Comparison of ENCODE assay signal across 19 cellular contexts in genomic region chr22:37929390-37929789, GRCh38. TPM values are rescaled to one million over a fixed set of nuclear protein-coding genes. Genes with fewer than 3 reads are reported as not detected.
DNase-seq lines count a peak whose midpoint lies in the region; ATAC-seq and TF ChIP-seq lines count a peak whose summit lies in the region.
"Had no signal": no experiment of that assay in that cellular context is flagged by ENCODE, and none has a peak within 500 bp of the region (broad histone marks: within the 10 kb centered on the region; RNA-seq: fewer than 3 reads in every experiment).

No MANE protein-coding gene starts in this region.

- H3K36me3 Mint-ChIP-seq in activated CD8-positive, alpha-beta T cell treated with anti-CD3 and anti-CD28 coated beads, Interleukin-2, amount 10 ng/mL, durations not matched to agents 7 days and 5 days (ENCODE audit: low read depth): peaks cover 7% of the 10 kb centered on the region
- H3K36me3 Mint-ChIP-seq in activated CD8-positive, alpha-beta T cell treated with anti-CD3 and anti-CD28 coated beads for 36 hours (ENCODE audit: low read depth): peaks cover 2% of the 10 kb centered on the region
- H3K36me3 Mint-ChIP-seq in T-cell: peaks cover 18% of the 10 kb centered on the region
- H3K36me3 Mint-ChIP-seq in natural killer cell treated with Interleukin-12 subunit alpha and Interleukin-12 subunit beta and Interleukin-15 and Interleukin-18, amount 100 ng/mL, for 72 hours: no peaks in the 10 kb centered on the region

- no peaks in the 10 kb centered on the region for H3K27me3 ChIP-seq in gastroesophageal sphincter
- no peaks in the 10 kb centered on the region for H3K27me3 ChIP-seq in stomach

- intact Hi-C loops in activated CD8-positive, alpha-beta T cell treated with anti-CD3 and anti-CD28 coated beads for 36 hours (cut with micrococcal nuclease): no loop called here
- intact Hi-C loops in stomach (cut with DNase I; ENCODE audit: low total_unique reads): no loop called here

- H3K36me3 ChIP-seq in gastroesophageal sphincter: peaks cover 0 to 86% of the 10 kb centered on the region in 2 donors
- H3K36me3 ChIP-seq in stomach: peaks cover 55 to 84% (median 81%) of the 10 kb centered on the region in 4 donors

- H3K27me3 Mint-ChIP-seq in activated CD8-positive, alpha-beta T cell treated with anti-CD3 and anti-CD28 coated beads, Interleukin-2, amount 10 ng/mL, durations not matched to agents 7 days and 5 days (ENCODE audit: low read depth): no peaks in the 10 kb centered on the region
- no peaks in the 10 kb centered on the region for H3K27me3 Mint-ChIP-seq in activated CD8-positive, alpha-beta T cell treated with anti-CD3 and anti-CD28 coated beads for 36 hours
- H3K27me3 Mint-ChIP-seq in T-cell: no peaks in the 10 kb centered on the region
- H3K27me3 Mint-ChIP-seq in natural killer cell treated with Interleukin-12 subunit alpha and Interleukin-12 subunit beta and Interleukin-15 and Interleukin-18, amount 100 ng/mL, for 72 hours: no peaks in the 10 kb centered on the region
- H3K27me3 Mint-ChIP-seq: IgD-negative memory B cell had no signal

- H3K4me3 Mint-ChIP-seq in activated CD8-positive, alpha-beta T cell treated with anti-CD3 and anti-CD28 coated beads, Interleukin-2, amount 10 ng/mL, durations not matched to agents 7 days and 5 days: no peak overlapping the region
- no peak overlapping the region for H3K4me3 Mint-ChIP-seq in activated CD8-positive, alpha-beta T cell treated with anti-CD3 and anti-CD28 coated beads for 36 hours
- no peak overlapping the region for H3K4me3 Mint-ChIP-seq in T-cell
- no peak overlapping the region for H3K4me3 Mint-ChIP-seq in natural killer cell treated with Interleukin-12 subunit alpha and Interleukin-12 subunit beta and Interleukin-15 and Interleukin-18, amount 100 ng/mL, for 72 hours
- H3K4me3 Mint-ChIP-seq: CD14-positive monocyte, IgD-negative memory B cell had no signal

- no peak for ATAC-seq in activated CD8-positive, alpha-beta T cell treated with anti-CD3 and anti-CD28 coated beads, Interleukin-2, amount 10 ng/mL, durations not matched to agents 7 days and 5 days
- ATAC-seq in activated CD8-positive, alpha-beta T cell treated with anti-CD3 and anti-CD28 coated beads for 36 hours: no peak
- ATAC-seq in gastroesophageal sphincter: no peak
- no peak for ATAC-seq in T-cell (replicated peaks in 1 of 4)
- ATAC-seq in natural killer cell treated with Interleukin-12 subunit alpha and Interleukin-12 subunit beta and Interleukin-15 and Interleukin-18, amount 100 ng/mL, for 72 hours: no peak
- ATAC-seq in GM21786 (IDR thresholded peaks at IDR 0.05; ENCODE audit: unreplicated experiment): no peak

- peak overlapping the region; percentile 60 for H3K27ac Mint-ChIP-seq in activated CD8-positive, alpha-beta T cell treated with anti-CD3 and anti-CD28 coated beads, Interleukin-2, amount 10 ng/mL, durations not matched to agents 7 days and 5 days
- H3K27ac Mint-ChIP-seq in activated CD8-positive, alpha-beta T cell treated with anti-CD3 and anti-CD28 coated beads for 36 hours: no peak overlapping the region
- no peak overlapping the region for H3K27ac Mint-ChIP-seq in T-cell
- no peak overlapping the region for H3K27ac Mint-ChIP-seq in natural killer cell treated with Interleukin-12 subunit alpha and Interleukin-12 subunit beta and Interleukin-15 and Interleukin-18, amount 100 ng/mL, for 72 hours

- H3K9me3 Mint-ChIP-seq in activated CD8-positive, alpha-beta T cell treated with anti-CD3 and anti-CD28 coated beads, Interleukin-2, amount 10 ng/mL, durations not matched to agents 7 days and 5 days (ENCODE audit: insufficient read depth): no peaks in the 10 kb centered on the region
- H3K9me3 Mint-ChIP-seq in activated CD8-positive, alpha-beta T cell treated with anti-CD3 and anti-CD28 coated beads for 36 hours: no peaks in the 10 kb centered on the region
- no peaks in the 10 kb centered on the region for H3K9me3 Mint-ChIP-seq in T-cell
- no peaks in the 10 kb centered on the region for H3K9me3 Mint-ChIP-seq in natural killer cell treated with Interleukin-12 subunit alpha and Interleukin-12 subunit beta and Interleukin-15 and Interleukin-18, amount 100 ng/mL, for 72 hours
- H3K9me3 Mint-ChIP-seq: CD14-positive monocyte, IgD-negative memory B cell had no signal

- TF ChIP-seq POLR2A in gastroesophageal sphincter (IDR thresholded peaks at IDR 0.05) (no peak), stomach (IDR thresholded peaks at IDR 0.05) (no peak)

- peak overlapping the region in 3 of 4 donors; percentile 78 to 83 (median 78) for H3K27ac ChIP-seq in gastroesophageal sphincter
- peak overlapping the region; percentile 59 to 83 (median 79) for H3K27ac ChIP-seq in stomach
- H3K27ac ChIP-seq: PC-9 had no signal

- no peak overlapping the region for H3K4me3 ChIP-seq in gastroesophageal sphincter
- no peak overlapping the region for H3K4me3 ChIP-seq in stomach
- H3K4me3 ChIP-seq: PC-9 had no signal

- TF ChIP-seq CTCF in activated CD8-positive, alpha-beta T cell treated with anti-CD3 and anti-CD28 coated beads for 36 hours (IDR thresholded peaks at IDR 0.05): no peak
- TF ChIP-seq CTCF in gastroesophageal sphincter (IDR thresholded peaks at IDR 0.05): no peak
- TF ChIP-seq CTCF in stomach (IDR thresholded peaks at IDR 0.05): no peak

- CTCF ChIA-PET in activated CD8-positive, alpha-beta T cell treated with anti-CD3 and anti-CD28 coated beads, Interleukin-2, amount 10 ng/mL, durations not matched to agents 7 days and 5 days (lab: Charles Lee): no interaction called here
- CTCF ChIA-PET in activated CD8-positive, alpha-beta T cell treated with anti-CD3 and anti-CD28 coated beads for 36 hours (lab: Charles Lee): interaction anchor here (1.2 kb wide), 1 partner anchor 112 kb away, joined by 3 read pairs; no protein-coding TSS in a partner anchor
- CTCF ChIA-PET in T-cell (lab: Charles Lee): interaction anchor here in 1 of 2 donors (0.6 kb wide), 1 partner anchor 16 kb away, joined by 4 read pairs; no protein-coding TSS in a partner anchor

- H3K9me3 ChIP-seq in gastroesophageal sphincter (no peaks in the 10 kb centered on the region), stomach (no peaks in the 10 kb centered on the region)

- TF ChIP-seq EP300 in gastroesophageal sphincter (IDR thresholded peaks at IDR 0.05) (no peak), stomach (IDR thresholded peaks at IDR 0.05) (no peak)

- WGBS in gastroesophageal sphincter (ENCODE audit: low coverage in 1 of 2), 2 donors: no CpG with 5 or more reads among the region's 5 CpGs
- WGBS in stomach, 5 donors: 40 to 63% (median 51%) methylated on average over 4 to 5 of the region's 5 CpGs; no CpG with 5 or more reads in 1 of the 5 donors

- POLR2A ChIA-PET in activated CD8-positive, alpha-beta T cell treated with anti-CD3 and anti-CD28 coated beads, Interleukin-2, amount 10 ng/mL, durations not matched to agents 7 days and 5 days (lab: Charles Lee): no interaction called here
- POLR2A ChIA-PET in activated CD8-positive, alpha-beta T cell treated with anti-CD3 and anti-CD28 coated beads for 36 hours (lab: Charles Lee): no interaction called here
- POLR2A ChIA-PET in T-cell (lab: Charles Lee): no interaction called here

- peaks cover 3 to 64% (median 9%) of the 10 kb centered on the region in 3 donors for H3K4me1 ChIP-seq in gastroesophageal sphincter
- peaks cover 67 to 92% (median 83%) of the 10 kb centered on the region in 4 donors for H3K4me1 ChIP-seq in stomach

- no peak for DNase-seq in activated CD8-positive, alpha-beta T cell treated with anti-CD3 and anti-CD28 coated beads, Interleukin-2, amount 10 ng/mL, durations not matched to agents 7 days and 5 days
- DNase-seq in activated CD8-positive, alpha-beta T cell treated with anti-CD3 and anti-CD28 coated beads for 36 hours: no peak
- DNase-seq in stomach: peak; percentile 88
- no peak for DNase-seq in T-cell
- no peak for DNase-seq in natural killer cell treated with Interleukin-12 subunit alpha and Interleukin-12 subunit beta and Interleukin-15 and Interleukin-18, amount 100 ng/mL, for 72 hours (ENCODE audit: low spot score)
- DNase-seq in NCI-H748 (lab: John Stamatoyannopoulos, UW; ENCODE audit: unreplicated experiment): no peak
- DNase-seq: COR-L47, DMS153, H7, NCI-H1417 treated with DMSO at 0.1 percent for 48 hours, NCI-H2029 treated with DMSO at 0.1 percent for 48 hours, NCI-H510A treated with DMSO at 0.1 percent for 48 hours had no signal

- H3K4me1 Mint-ChIP-seq in activated CD8-positive, alpha-beta T cell treated with anti-CD3 and anti-CD28 coated beads, Interleukin-2, amount 10 ng/mL, durations not matched to agents 7 days and 5 days (ENCODE audit: low read depth): peaks cover 15% of the 10 kb centered on the region
- peaks cover 9% of the 10 kb centered on the region for H3K4me1 Mint-ChIP-seq in activated CD8-positive, alpha-beta T cell treated with anti-CD3 and anti-CD28 coated beads for 36 hours (ENCODE audit: low read depth)
- H3K4me1 Mint-ChIP-seq in T-cell: peaks cover 12 to 15% (median 15%) of the 10 kb centered on the region in 3 donors
- H3K4me1 Mint-ChIP-seq in natural killer cell treated with Interleukin-12 subunit alpha and Interleukin-12 subunit beta and Interleukin-15 and Interleukin-18, amount 100 ng/mL, for 72 hours (ENCODE audit: low read depth in 2 of 2): peaks cover 0 to 10% of the 10 kb centered on the region in 2 donors

RNA-seq across cellular contexts. Expression of gene MICALL1, which starts 23.3 kb away (rescaled TPM):
- 10 to 100 TPM; 21.3 to 24.5 TPM for total RNA-seq in activated CD8-positive, alpha-beta T cell treated with anti-CD3 and anti-CD28 coated beads, Interleukin-2, amount 10 ng/mL, durations not matched to agents 7 days and 5 days
- 10 to 100 TPM; 10.2 to 11.8 TPM for total RNA-seq in activated CD8-positive, alpha-beta T cell treated with anti-CD3 and anti-CD28 coated beads for 36 hours
- 100 to 1,000 TPM in 1 of 4 donors, 10 to 100 TPM in 3; 46.9 to 132 (median 48.1) TPM for total RNA-seq in gastroesophageal sphincter
- 100 to 1,000 TPM in 3 of 5 donors, 10 to 100 TPM in 2; 31.4 to 155 (median 112) TPM for total RNA-seq in stomach
- polyA plus RNA-seq in stomach: 10 to 100 TPM; 17.7 to 55.1 (median 35.6) TPM
- total RNA-seq in T-cell: 10 to 100 TPM; 23.6 to 39.0 (median 34.3) TPM
- total RNA-seq in natural killer cell treated with Interleukin-12 subunit alpha and Interleukin-12 subunit beta and Interleukin-15 and Interleukin-18, amount 100 ng/mL, for 72 hours: 10 to 100 TPM; 21.3 to 24.5 TPM

RNA-seq across cellular contexts. Expression of gene C22orf23, which starts 24.0 kb away (rescaled TPM):
- not detected for total RNA-seq in activated CD8-positive, alpha-beta T cell treated with anti-CD3 and anti-CD28 coated beads, Interleukin-2, amount 10 ng/mL, durations not matched to agents 7 days and 5 days
- total RNA-seq in activated CD8-positive, alpha-beta T cell treated with anti-CD3 and anti-CD28 coated beads for 36 hours: not detected
- under 1 TPM in 2 of 4 donors, not detected in 2; 0.31 to 0.40 TPM for total RNA-seq in gastroesophageal sphincter
- not detected for total RNA-seq in stomach
- 1 to 10 TPM in 1 of 3 donors, under 1 TPM in 2; 0.18 to 1.2 (median 0.31) TPM for polyA plus RNA-seq in stomach
- not detected for total RNA-seq in T-cell
- total RNA-seq in natural killer cell treated with Interleukin-12 subunit alpha and Interleukin-12 subunit beta and Interleukin-15 and Interleukin-18, amount 100 ng/mL, for 72 hours: under 1 TPM in 1 of 2 donors, not detected in 1; 0.33 TPM
- polyA plus RNA-seq: CD14-positive monocyte, IgD-negative memory B cell had no signal

RNA-seq across cellular contexts. Expression of gene POLR2F, which starts 24.1 kb away (rescaled TPM):
- 10 to 100 TPM; 71.7 to 73.8 TPM for total RNA-seq in activated CD8-positive, alpha-beta T cell treated with anti-CD3 and anti-CD28 coated beads, Interleukin-2, amount 10 ng/mL, durations not matched to agents 7 days and 5 days
- total RNA-seq in activated CD8-positive, alpha-beta T cell treated with anti-CD3 and anti-CD28 coated beads for 36 hours: 10 to 100 TPM; 82.2 to 85.4 TPM
- total RNA-seq in gastroesophageal sphincter: 10 to 100 TPM; 41.4 to 79.5 (median 72.0) TPM
- 100 to 1,000 TPM in 2 of 5 donors, 10 to 100 TPM in 3; 41.5 to 145 (median 74.5) TPM for total RNA-seq in stomach
- 100 to 1,000 TPM; 139 to 149 (median 146) TPM for polyA plus RNA-seq in stomach
- total RNA-seq in T-cell: 10 to 100 TPM; 31.4 to 54.5 (median 49.4) TPM
- 10 to 100 TPM; 65.2 to 96.3 TPM for total RNA-seq in natural killer cell treated with Interleukin-12 subunit alpha and Interleukin-12 subunit beta and Interleukin-15 and Interleukin-18, amount 100 ng/mL, for 72 hours

RNA-seq across cellular contexts. Expression of gene SOX10, which starts 55.0 kb away (rescaled TPM):
- total RNA-seq in activated CD8-positive, alpha-beta T cell treated with anti-CD3 and anti-CD28 coated beads, Interleukin-2, amount 10 ng/mL, durations not matched to agents 7 days and 5 days: not detected
- total RNA-seq in activated CD8-positive, alpha-beta T cell treated with anti-CD3 and anti-CD28 coated beads for 36 hours: not detected
- 10 to 100 TPM in 1 of 4 donors, 1 to 10 TPM in 3; 6.9 to 16.0 (median 9.2) TPM for total RNA-seq in gastroesophageal sphincter
- 1 to 10 TPM in 3 of 5 donors, not detected in 2; 2.9 to 4.9 (median 4.4) TPM for total RNA-seq in stomach
- 1 to 10 TPM; 1.7 to 3.2 (median 2.6) TPM for polyA plus RNA-seq in stomach
- total RNA-seq in T-cell: not detected
- total RNA-seq in natural killer cell treated with Interleukin-12 subunit alpha and Interleukin-12 subunit beta and Interleukin-15 and Interleukin-18, amount 100 ng/mL, for 72 hours: not detected
- total RNA-seq: A172, LHCN-M2, PC-9 had no signal
- polyA plus RNA-seq: CD14-positive monocyte, IgD-negative memory B cell had no signal
